ENCODE assay signal across 25 cellular contexts in the genomic region with DNA sequence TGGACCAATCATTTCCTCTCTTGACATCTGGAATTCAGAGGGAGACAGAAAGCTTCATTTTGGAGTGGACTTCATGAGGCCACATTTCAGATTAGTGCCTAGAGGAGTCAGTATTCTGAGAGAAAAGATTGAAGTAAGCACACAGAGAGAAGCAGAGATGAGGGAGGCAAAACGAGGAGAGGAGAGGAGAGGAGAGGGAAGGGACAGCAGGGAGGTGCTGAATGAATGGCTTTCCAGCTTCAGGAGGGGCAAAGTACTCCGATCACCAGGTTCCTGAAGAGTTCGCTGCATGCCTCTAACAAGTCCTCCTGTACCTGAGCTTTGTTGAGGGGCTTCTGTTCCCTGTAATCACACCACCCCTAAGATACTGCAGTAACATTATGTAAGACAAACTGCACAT.
DNase-seq lines count a peak whose midpoint lies in the region; ATAC-seq and TF ChIP-seq lines count a peak whose summit lies in the region.
"Had no signal": no experiment of that assay in that cellular context is flagged by ENCODE, and none has a peak within 500 bp of the region (broad histone marks: within the 10 kb centered on the region; RNA-seq: fewer than 3 reads in every experiment).

No MANE protein-coding gene starts in this region.

- no peak overlapping the region for H3K4me2 ChIP-seq in mesendoderm (ENCODE audit: low read length)
- H3K4me2 ChIP-seq: BLaER1 had no signal

- H3K27me3 ChIP-seq in endodermal cell (ENCODE audit: control insufficient read depth, insufficient read depth, low read length, poor library complexity, severe bottlenecking) (no peaks in the 10 kb centered on the region), mesendoderm (ENCODE audit: insufficient read depth, low read length, poor library complexity) (no peaks in the 10 kb centered on the region)
- H3K27me3 ChIP-seq: BLaER1, Peyer's patch had no signal

- ATAC-seq in HG02588 (IDR thresholded peaks at IDR 0.05; ENCODE audit: unreplicated experiment) (no peak), natural killer cell (no peak), HG02840 (IDR thresholded peaks at IDR 0.05; ENCODE audit: low FRiP score, unreplicated experiment) (no peak)
- ATAC-seq: HCT116 had no signal

- H3K18ac ChIP-seq in mesendoderm (ENCODE audit: low read length): no peak overlapping the region

- H4K5ac ChIP-seq in mesendoderm (ENCODE audit: low read length): no peak overlapping the region

- H3K56ac ChIP-seq in mesendoderm (ENCODE audit: low read length): peak overlapping the region; percentile 35

- no peak for TF ChIP-seq CTCF in endodermal cell (conservative IDR thresholded peaks at IDR 0.05)
- no peak for TF ChIP-seq CTCF in progenitor cell of endocrine pancreas (IDR thresholded peaks at IDR 0.05; ENCODE audit: unreplicated experiment)
- no peak for TF ChIP-seq CTCF in natural killer cell (IDR thresholded peaks at IDR 0.05)

- no peak overlapping the region for H3K9ac ChIP-seq in endodermal cell (ENCODE audit: extremely low read depth, low read length, poor library complexity, severe bottlenecking)
- no peak overlapping the region for H3K9ac ChIP-seq in mesendoderm (ENCODE audit: low read length)
- H3K9ac ChIP-seq: BLaER1 had no signal

- H4K8ac ChIP-seq in mesendoderm (ENCODE audit: low read depth, low read length): no peak overlapping the region

- H3K36me3 ChIP-seq in endodermal cell (ENCODE audit: control insufficient read depth, insufficient read depth, low read length) (peaks cover 42% of the 10 kb centered on the region), mesendoderm (ENCODE audit: control insufficient read depth, insufficient read depth, low read length) (no peaks in the 10 kb centered on the region)
- H3K36me3 ChIP-seq: Peyer's patch had no signal

- no peak overlapping the region for H3K27ac ChIP-seq in endodermal cell (ENCODE audit: low read depth, low read length)
- no peak overlapping the region for H3K27ac ChIP-seq in mesendoderm (ENCODE audit: low read depth, low read length)
- H3K27ac ChIP-seq: BLaER1, HL-60, Peyer's patch had no signal

- H3K9me3 ChIP-seq in endodermal cell (ENCODE audit: control insufficient read depth, low read length): peaks cover 14% of the 10 kb centered on the region
- H3K9me3 ChIP-seq: BLaER1, Peyer's patch had no signal

- no peak overlapping the region for H3K4ac ChIP-seq in mesendoderm (ENCODE audit: low read depth, low read length)

- WGBS in endodermal cell (ENCODE audit: insufficient coverage in 1 of 2, insufficient read length in 1 of 2), 2 experiments: 67 to 72% methylated on average over 3 of the region's 3 CpGs
- WGBS in mesendoderm (ENCODE audit: extremely low coverage, insufficient coverage, low lambda C conversion rate): no CpG with 5 or more reads among the region's 3 CpGs

- H3K4me3 ChIP-seq in endodermal cell (ENCODE audit: low read length) (peak overlapping the region; percentile 19), mesendoderm (ENCODE audit: low read length) (no peak overlapping the region)
- H3K4me3 ChIP-seq: BLaER1, Peyer's patch had no signal

- intact Hi-C loops in natural killer cell (cut with micrococcal nuclease): no loop called here

- H3K79me1 ChIP-seq in mesendoderm (ENCODE audit: low read length): peaks cover 2% of the 10 kb centered on the region

- peaks cover 50% of the 10 kb centered on the region for H3K4me1 Mint-ChIP-seq in endodermal cell
- H3K4me1 Mint-ChIP-seq in progenitor cell of endocrine pancreas (ENCODE audit: low read depth): peaks cover 37% of the 10 kb centered on the region
- H3K4me1 Mint-ChIP-seq in natural killer cell: peaks cover 41 to 51% of the 10 kb centered on the region in 2 donors

- H2BK15ac ChIP-seq in mesendoderm (replicated peaks; ENCODE audit: low read depth): no peak overlapping the region

- DNase-seq in NCI-H69 (lab: John Stamatoyannopoulos, UW): peak; percentile 57
- DNase-seq in endodermal cell: no peak
- DNase-seq in mesendoderm: peak; percentile 53
- DNase-seq in progenitor cell of endocrine pancreas (ENCODE audit: low spot score, unreplicated experiment): no peak
- no peak for DNase-seq in EL
- no peak for DNase-seq in natural killer cell
- DNase-seq: ACHN; CD4-positive, alpha-beta T cell; COR-L47; DND-41; GOT3; KBM-7; MM.1S; NCI-H1048; NCI-H1417 treated with DMSO at 0.1 percent for 48 hours; NCI-H187 treated with DMSO at 0.1 percent for 48 hours; NCI-H2107; NCI-H748 treated with DMSO at 0.1 percent for 48 hours; NK-92 treated with Interleukin-12 subunit alpha and Interleukin-12 subunit beta, amount 100 ng/mL, for 24 hours; Peyer's patch had no signal

- H3K9me3 Mint-ChIP-seq in endodermal cell: peaks cover 7% of the 10 kb centered on the region
- peaks cover 6% of the 10 kb centered on the region for H3K9me3 Mint-ChIP-seq in progenitor cell of endocrine pancreas (ENCODE audit: low read depth)
- no peaks in the 10 kb centered on the region for H3K9me3 Mint-ChIP-seq in natural killer cell
- H3K9me3 Mint-ChIP-seq: CD4-positive, alpha-beta T cell had no signal

- no peaks in the 10 kb centered on the region for H3K79me2 ChIP-seq in mesendoderm (ENCODE audit: control insufficient read depth, insufficient read depth, low read length)

- no peak overlapping the region for H2AK5ac ChIP-seq in mesendoderm (ENCODE audit: low read length)

- no peak overlapping the region for H2BK120ac ChIP-seq in mesendoderm (ENCODE audit: low read depth, low read length)

- H3K36me3 Mint-ChIP-seq in endodermal cell (ENCODE audit: low read depth) (peaks cover 43% of the 10 kb centered on the region), progenitor cell of endocrine pancreas (ENCODE audit: insufficient read depth) (peaks cover 33% of the 10 kb centered on the region), natural killer cell (no peaks in the 10 kb centered on the region)

- H3K4me3 Mint-ChIP-seq in endodermal cell (no peak overlapping the region), progenitor cell of endocrine pancreas (ENCODE audit: low read depth) (no peak overlapping the region), natural killer cell (no peak overlapping the region)
- H3K4me3 Mint-ChIP-seq: CD4-positive, alpha-beta T cell had no signal

- no peaks in the 10 kb centered on the region for H3K27me3 Mint-ChIP-seq in endodermal cell (ENCODE audit: insufficient read depth)
- H3K27me3 Mint-ChIP-seq in progenitor cell of endocrine pancreas: no peaks in the 10 kb centered on the region
- no peaks in the 10 kb centered on the region for H3K27me3 Mint-ChIP-seq in natural killer cell (ENCODE audit: low read depth in 2 of 2)
- H3K27me3 Mint-ChIP-seq: CD4-positive, alpha-beta T cell had no signal

- peaks cover 16% of the 10 kb centered on the region for H3K4me1 ChIP-seq in endodermal cell (ENCODE audit: control insufficient read depth, insufficient read depth, low read length)
- H3K4me1 ChIP-seq in mesendoderm (ENCODE audit: control insufficient read depth, low read depth, low read length): peaks cover 17% of the 10 kb centered on the region
- H3K4me1 ChIP-seq: Peyer's patch had no signal

- no peak overlapping the region for H3K27ac Mint-ChIP-seq in endodermal cell
- peak overlapping the region; percentile 68 for H3K27ac Mint-ChIP-seq in progenitor cell of endocrine pancreas
- no peak overlapping the region for H3K27ac Mint-ChIP-seq in natural killer cell
- H3K27ac Mint-ChIP-seq: CD4-positive, alpha-beta T cell had no signal

- H3K23ac ChIP-seq in mesendoderm (ENCODE audit: low read length): no peak overlapping the region

- peak overlapping the region; percentile 1 for H2BK5ac ChIP-seq in mesendoderm (ENCODE audit: low read length)

Comparison
In these comparisons a context has a peak if more than half of its experiments do, and no peak if none do; other contexts are left out.
1. DNase-seq: peak in NCI-H69 (single experiment) and mesendoderm (single experiment); none in endodermal cell (single experiment), progenitor cell of endocrine pancreas (single experiment), EL (single experiment) and natural killer cell (single experiment).